In the genomic region with DNA sequence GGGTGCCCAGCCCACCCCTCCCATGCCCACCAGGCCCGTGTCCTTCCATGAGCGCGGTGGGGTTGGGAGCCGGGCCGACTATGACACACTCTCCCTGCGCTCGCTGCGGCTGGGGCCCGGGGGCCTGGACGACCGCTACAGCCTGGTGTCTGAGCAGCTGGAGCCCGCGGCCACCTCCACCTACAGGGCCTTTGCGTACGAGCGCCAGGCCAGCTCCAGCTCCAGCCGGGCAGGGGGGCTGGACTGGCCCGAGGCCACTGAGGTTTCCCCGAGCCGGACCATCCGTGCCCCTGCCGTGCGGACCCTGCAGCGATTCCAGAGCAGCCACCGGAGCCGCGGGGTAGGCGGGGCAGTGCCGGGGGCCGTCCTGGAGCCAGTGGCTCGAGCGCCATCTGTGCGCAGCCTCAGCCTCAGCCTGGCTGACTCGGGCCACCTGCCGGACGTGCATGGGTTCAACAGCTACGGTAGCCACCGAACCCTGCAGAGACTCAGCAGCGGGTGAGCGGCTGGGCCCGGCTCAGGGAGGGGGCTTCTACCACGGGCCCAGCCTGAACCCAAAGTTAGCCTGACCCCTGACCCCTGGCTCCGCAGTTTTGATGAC, we compare ENCODE assay signal across 8 cellular contexts. TPM values are rescaled to one million over a fixed set of nuclear protein-coding genes. Genes with fewer than 3 reads are reported as not detected.
A peak's percentile ranks its signal among the peaks of the same experiment; 100 is the strongest.
DNase-seq lines count a peak whose midpoint lies in the region; ATAC-seq, FAIRE-seq and TF ChIP-seq lines count a peak whose summit lies in the region.

No MANE protein-coding gene starts in this region.

- no peak overlapping the region for H3K4me3 Mint-ChIP-seq in activated CD4-positive, alpha-beta memory T cell treated with anti-CD3 and anti-CD28 coated beads for 36 hours

- no peak for ATAC-seq in GM19463 (IDR thresholded peaks at IDR 0.05; ENCODE audit: unreplicated experiment)

- no peaks in the 10 kb centered on the region for H3K9me3 ChIP-seq in spleen

- peak in 10 of 11 experiments; percentile 25 to 68 (median 59) for TF ChIP-seq CTCF in spleen (IDR thresholded peaks at IDR 0.05 in 8 of 11, conservative IDR thresholded peaks at IDR 0.05 in 3 of 11)

- intact Hi-C loops in activated CD4-positive, alpha-beta memory T cell treated with anti-CD3 and anti-CD28 coated beads for 36 hours (cut with micrococcal nuclease), result no loop called here
- intact Hi-C loops in spleen (cut with DNase I; ENCODE audit: low total_unique reads), result no loop called here

- TF ChIP-seq POLR2A in spleen (IDR thresholded peaks at IDR 0.05) (no peak), H54 (IDR thresholded peaks at IDR 0.05; ENCODE audit: low read depth, low read length) (no peak)

- DNase-seq in activated T-cell treated with anti-CD3 and anti-CD28 coated beads, Interleukin-2, amount 50 U/mL, for 1 hour, result peak; percentile 63
- DNase-seq in activated T-cell treated with anti-CD3 and anti-CD28 coated beads for 4 hours (no peak), HK-2 (ENCODE audit: unreplicated experiment) (peak; percentile 82), germinal center (ENCODE audit: low spot score) (peak; percentile 68), spleen (peak; percentile 90), H54 (ENCODE audit: insufficient read length, low spot score) (no peak)
- DNase-seq in activated CD4-positive, alpha-beta memory T cell treated with anti-CD3 and anti-CD28 coated beads for 36 hours, result peak; percentile 69

- POLR2A ChIA-PET in activated CD4-positive, alpha-beta memory T cell treated with anti-CD3 and anti-CD28 coated beads for 36 hours (lab: Charles Lee), result interaction anchor here (0.5 to 1.2 kb wide), 2 partner anchors 10 to 14 kb away, joined by 4 to 5 read pairs; no protein-coding TSS in a partner anchor

- WGBS in spleen, 5 donors, result 21 to 52% (median 36%) methylated on average over 22 to 43 of the region's 43 CpGs

- H3K4me1 Mint-ChIP-seq in activated CD4-positive, alpha-beta memory T cell treated with anti-CD3 and anti-CD28 coated beads for 36 hours (ENCODE audit: low read depth), result no peaks in the 10 kb centered on the region

- H3K27ac ChIP-seq in spleen, result peak overlapping the region in 1 of 8 donors; percentile 62

- no peaks in the 10 kb centered on the region for H3K36me3 ChIP-seq in spleen

- H3K36me3 Mint-ChIP-seq in activated CD4-positive, alpha-beta memory T cell treated with anti-CD3 and anti-CD28 coated beads for 36 hours, result no peaks in the 10 kb centered on the region

- peaks cover 0 to 62% (median 15%) of the 10 kb centered on the region in 7 donors for H3K27me3 ChIP-seq in spleen (replicated peaks in 1 of 7)

- no peak for FAIRE-seq in H54 (lab: Jason Lieb, UNC)

- H3K4me1 ChIP-seq in spleen, result peaks cover 0 to 23% (median 14%) of the 10 kb centered on the region in 6 donors

- H3K9me3 Mint-ChIP-seq in activated CD4-positive, alpha-beta memory T cell treated with anti-CD3 and anti-CD28 coated beads for 36 hours, result no peaks in the 10 kb centered on the region

- H3K27ac Mint-ChIP-seq in activated CD4-positive, alpha-beta memory T cell treated with anti-CD3 and anti-CD28 coated beads for 36 hours, result no peak overlapping the region

- peak overlapping the region in 7 of 8 donors; percentile 18 to 71 (median 34) for H3K4me3 ChIP-seq in spleen

- CTCF ChIA-PET in activated CD4-positive, alpha-beta memory T cell treated with anti-CD3 and anti-CD28 coated beads for 36 hours (lab: Charles Lee), result interaction anchor here (0.6 to 2.0 kb wide), 11 partner anchors 9 to 146 kb away, joined by 3 to 9 read pairs (median 4); no protein-coding TSS in a partner anchor

- H3K27me3 Mint-ChIP-seq in activated CD4-positive, alpha-beta memory T cell treated with anti-CD3 and anti-CD28 coated beads for 36 hours, result no peaks in the 10 kb centered on the region

RNA-seq across cellular contexts. Expression of a gene that starts 3.0 kb away (rescaled TPM):
- total RNA-seq in activated CD4-positive, alpha-beta memory T cell treated with anti-CD3 and anti-CD28 coated beads for 36 hours, result under 1 TPM in 1 of 2 experiments, not detected in 1; 0.40 TPM
- 1 to 10 TPM in 1 of 7 donors, under 1 TPM in 2, not detected in 4; 0.40 to 2.8 (median 0.59) TPM for total RNA-seq in spleen
- under 1 TPM; 0.09 to 0.48 (median 0.21) TPM for polyA plus RNA-seq in spleen

RNA-seq across cellular contexts. Expression of a gene that starts 17.8 kb away (rescaled TPM):
- 10 to 100 TPM; 55.0 to 57.2 TPM for total RNA-seq in activated CD4-positive, alpha-beta memory T cell treated with anti-CD3 and anti-CD28 coated beads for 36 hours
- 100 to 1,000 TPM in 2 of 7 donors, 10 to 100 TPM in 5; 67.9 to 118 (median 90.9) TPM for total RNA-seq in spleen
- polyA plus RNA-seq in spleen, result 100 to 1,000 TPM in 2 of 3 donors, 10 to 100 TPM in 1; 95.9 to 194 (median 161) TPM

RNA-seq across cellular contexts. Expression of a gene that starts 27.7 kb away (rescaled TPM):
- total RNA-seq in activated CD4-positive, alpha-beta memory T cell treated with anti-CD3 and anti-CD28 coated beads for 36 hours, result 1 to 10 TPM; 2.1 to 4.0 TPM
- total RNA-seq in spleen, result 1 to 10 TPM in 1 of 7 donors, under 1 TPM in 4, not detected in 2; 0.17 to 1.1 (median 0.67) TPM
- polyA plus RNA-seq in spleen, result 1 to 10 TPM; 1.6 to 5.2 (median 3.5) TPM

RNA-seq across cellular contexts. Expression of a gene that starts 44.8 kb away (rescaled TPM):
- total RNA-seq in activated CD4-positive, alpha-beta memory T cell treated with anti-CD3 and anti-CD28 coated beads for 36 hours, result 10 to 100 TPM; 41.7 to 45.6 TPM
- 10 to 100 TPM; 10.2 to 34.5 (median 25.9) TPM for total RNA-seq in spleen
- polyA plus RNA-seq in spleen, result 10 to 100 TPM; 32.7 to 53.8 (median 50.3) TPM

RNA-seq across cellular contexts. Expression of a gene that starts 53.0 kb away (rescaled TPM):
- total RNA-seq in activated CD4-positive, alpha-beta memory T cell treated with anti-CD3 and anti-CD28 coated beads for 36 hours, result 10 to 100 TPM; 15.0 to 16.7 TPM
- total RNA-seq in spleen, result 10 to 100 TPM; 24.6 to 40.7 (median 29.4) TPM
- 10 to 100 TPM; 11.0 to 26.6 (median 14.9) TPM for polyA plus RNA-seq in spleen

Comparison
In these comparisons a context has a peak if more than half of its experiments do, and no peak if none do; other contexts are left out.
1. DNase-seq: peak in activated T-cell treated with anti-CD3 and anti-CD28 coated beads, Interleukin-2, amount 50 U/mL, for 1 hour (single experiment), HK-2 (single experiment), activated CD4-positive, alpha-beta memory T cell treated with anti-CD3 and anti-CD28 coated beads for 36 hours (single experiment), germinal center (single experiment) and spleen (single experiment); none in activated T-cell treated with anti-CD3 and anti-CD28 coated beads for 4 hours (single experiment) and H54 (single experiment).